In genomic region chr15:90994417-90995311, GRCh38 we compare ENCODE assay signal across 1 cellular context.
TF ChIP-seq lines count a peak whose summit lies in the region.

A gene with protein sequence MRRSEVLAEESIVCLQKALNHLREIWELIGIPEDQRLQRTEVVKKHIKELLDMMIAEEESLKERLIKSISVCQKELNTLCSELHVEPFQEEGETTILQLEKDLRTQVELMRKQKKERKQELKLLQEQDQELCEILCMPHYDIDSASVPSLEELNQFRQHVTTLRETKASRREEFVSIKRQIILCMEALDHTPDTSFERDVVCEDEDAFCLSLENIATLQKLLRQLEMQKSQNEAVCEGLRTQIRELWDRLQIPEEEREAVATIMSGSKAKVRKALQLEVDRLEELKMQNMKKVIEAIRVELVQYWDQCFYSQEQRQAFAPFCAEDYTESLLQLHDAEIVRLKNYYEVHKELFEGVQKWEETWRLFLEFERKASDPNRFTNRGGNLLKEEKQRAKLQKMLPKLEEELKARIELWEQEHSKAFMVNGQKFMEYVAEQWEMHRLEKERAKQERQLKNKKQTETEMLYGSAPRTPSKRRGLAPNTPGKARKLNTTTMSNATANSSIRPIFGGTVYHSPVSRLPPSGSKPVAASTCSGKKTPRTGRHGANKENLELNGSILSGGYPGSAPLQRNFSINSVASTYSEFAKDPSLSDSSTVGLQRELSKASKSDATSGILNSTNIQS (minus strand): TSS chr15:90994535. CDS start chr15:90994417, 118 bp downstream.

TF ChIP-seq in K562, 482 proteins besides CTCF, POLR2A, EP300 and RAD21 (continued from another document and continues in another):
- TF ChIP-seq MEIS2 (IDR thresholded peaks at IDR 0.05; ENCODE audit: partially characterized antibody) (peak; percentile 61), CBX3 (IDR thresholded peaks at IDR 0.05; ENCODE audit: borderline replicate concordance in 1 of 2, low read length in 2 of 2) (peak in 1 of 2 experiments; percentile 56; a peak in 1 of 3 replicates), ZNF174 (CRISPR knock-in tag; IDR thresholded peaks at IDR 0.05) (no peak), TEAD1 (CRISPR knock-in tag; IDR thresholded peaks at IDR 0.05) (peak in 1 of 2 experiments; percentile 85; a peak in 2 of 4 replicates), DNMT1 (IDR thresholded peaks at IDR 0.05) (no peak), SMARCB1 (IDR thresholded peaks at IDR 0.05; ENCODE audit: insufficient read length, low read depth) (no peak), FOXJ3 (CRISPR knock-in tag; IDR thresholded peaks at IDR 0.05) (no peak), ZNF384 (IDR thresholded peaks at IDR 0.05; ENCODE audit: low read depth, low read length) (0 out of 2 replicates have a peak, but pooled peaks have one; percentile 5), ARHGAP35 (IDR thresholded peaks at IDR 0.05; ENCODE audit: partially characterized antibody) (no peak), SRSF9 (IDR thresholded peaks at IDR 0.05; ENCODE audit: borderline replicate concordance, low read depth, low read length) (no peak), ZBTB40 (IDR thresholded peaks at IDR 0.05) (peak; percentile 39; the same call in 1 of the 2 replicates), ZBTB40 (CRISPR knock-in tag; IDR thresholded peaks at IDR 0.05) (no peak), ATF6 (CRISPR knock-in tag; IDR thresholded peaks at IDR 0.05) (no peak; the same call in none of the 2 replicates), ZNF311 (CRISPR knock-in tag; IDR thresholded peaks at IDR 0.05) (peak; percentile 65; the same call in 1 of the 2 replicates), ZNF699 (CRISPR knock-in tag; IDR thresholded peaks at IDR 0.05; ENCODE audit: insufficient replicate concordance) (no peak), ZNF3 (CRISPR knock-in tag; IDR thresholded peaks at IDR 0.05) (no peak), KAT2B (IDR thresholded peaks at IDR 0.05; ENCODE audit: low read depth, low read length) (no peak), BCOR (IDR thresholded peaks at IDR 0.05) (no peak), PATZ1 (CRISPR knock-in tag; IDR thresholded peaks at IDR 0.05; ENCODE audit: borderline replicate concordance) (no peak), ZNF398 (CRISPR knock-in tag; IDR thresholded peaks at IDR 0.05) (no peak), GTF3C2 (IDR thresholded peaks at IDR 0.05; ENCODE audit: borderline replicate concordance, extremely low read depth, insufficient read length) (no peak), PYGO2 (tag; IDR thresholded peaks at IDR 0.05) (no peak), ZFP36 (IDR thresholded peaks at IDR 0.05; ENCODE audit: low read depth, low read length, partially characterized antibody) (no peak), MYBL2 (IDR thresholded peaks at IDR 0.05; ENCODE audit: low read depth) (peak; percentile 100), MYBL2 (CRISPR knock-in tag; IDR thresholded peaks at IDR 0.05; ENCODE audit: borderline replicate concordance) (peak; percentile 98; the same call in 1 of the 2 replicates), ZNF79 (CRISPR knock-in tag; IDR thresholded peaks at IDR 0.05; ENCODE audit: low read depth) (no peak), ZNF143 (CRISPR knock-in tag; IDR thresholded peaks at IDR 0.05) (no peak), PPARD (CRISPR knock-in tag; IDR thresholded peaks at IDR 0.05) (no peak), TBL1XR1 (IDR thresholded peaks at IDR 0.05; ENCODE audit: low read length in 2 of 2) (peak in 1 of 2 experiments; percentile 82; a peak in 2 of 4 replicates), YBX1 (IDR thresholded peaks at IDR 0.05) (no peak), TGIF2 (CRISPR knock-in tag; IDR thresholded peaks at IDR 0.05) (peak; percentile 57; the same call in 1 of the 2 replicates), ELF2 (CRISPR knock-in tag; IDR thresholded peaks at IDR 0.05) (peak; percentile 35; the same call in 1 of the 2 replicates), RBM15 (IDR thresholded peaks at IDR 0.05; ENCODE audit: insufficient read depth, low read length) (no peak), FOSL1 (tag; conservative IDR thresholded peaks at IDR 0.05) (peak; percentile 69), ZNF124 (CRISPR knock-in tag; IDR thresholded peaks at IDR 0.05) (no peak), HDAC3 (IDR thresholded peaks at IDR 0.05; ENCODE audit: borderline replicate concordance, partially characterized antibody) (no peak)
- TF ChIP-seq, protein P1, sequence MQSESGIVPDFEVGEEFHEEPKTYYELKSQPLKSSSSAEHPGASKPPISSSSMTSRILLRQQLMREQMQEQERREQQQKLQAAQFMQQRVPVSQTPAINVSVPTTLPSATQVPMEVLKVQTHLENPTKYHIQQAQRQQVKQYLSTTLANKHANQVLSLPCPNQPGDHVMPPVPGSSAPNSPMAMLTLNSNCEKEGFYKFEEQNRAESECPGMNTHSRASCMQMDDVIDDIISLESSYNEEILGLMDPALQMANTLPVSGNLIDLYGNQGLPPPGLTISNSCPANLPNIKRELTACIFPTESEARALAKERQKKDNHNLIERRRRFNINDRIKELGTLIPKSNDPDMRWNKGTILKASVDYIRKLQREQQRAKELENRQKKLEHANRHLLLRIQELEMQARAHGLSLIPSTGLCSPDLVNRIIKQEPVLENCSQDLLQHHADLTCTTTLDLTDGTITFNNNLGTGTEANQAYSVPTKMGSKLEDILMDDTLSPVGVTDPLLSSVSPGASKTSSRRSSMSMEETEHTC (IDR thresholded peaks at IDR 0.05), result no peak
- TF ChIP-seq, protein P2, sequence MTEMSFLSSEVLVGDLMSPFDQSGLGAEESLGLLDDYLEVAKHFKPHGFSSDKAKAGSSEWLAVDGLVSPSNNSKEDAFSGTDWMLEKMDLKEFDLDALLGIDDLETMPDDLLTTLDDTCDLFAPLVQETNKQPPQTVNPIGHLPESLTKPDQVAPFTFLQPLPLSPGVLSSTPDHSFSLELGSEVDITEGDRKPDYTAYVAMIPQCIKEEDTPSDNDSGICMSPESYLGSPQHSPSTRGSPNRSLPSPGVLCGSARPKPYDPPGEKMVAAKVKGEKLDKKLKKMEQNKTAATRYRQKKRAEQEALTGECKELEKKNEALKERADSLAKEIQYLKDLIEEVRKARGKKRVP (CRISPR knock-in tag; IDR thresholded peaks at IDR 0.05), result no peak
